Comparison of ENCODE assay signal across 27 cellular contexts in genomic region chr17:33602981-33603380, GRCh38.
DNase-seq lines count a peak whose midpoint lies in the region; ATAC-seq, FAIRE-seq and TF ChIP-seq lines count a peak whose summit lies in the region.
"Had no signal": no experiment of that assay in that cellular context is flagged by ENCODE, and none has a peak within 500 bp of the region (broad histone marks: within the 10 kb centered on the region; RNA-seq: fewer than 3 reads in every experiment).

No MANE protein-coding gene starts in this region.

- no peaks in the 10 kb centered on the region for H3K4me1 ChIP-seq in K562 (replicated peaks in 1 of 2; ENCODE audit: control insufficient read depth in 2 of 2, insufficient read depth in 2 of 2, low read length in 2 of 2)
- H3K4me1 ChIP-seq: pancreas, testis, uterus had no signal

- no peak for ATAC-seq in K562
- ATAC-seq: left lobe of liver; naive thymus-derived CD8-positive, alpha-beta T cell; right cardiac atrium; T-helper 17 cell had no signal

- no peaks in the 10 kb centered on the region for H4K20me1 ChIP-seq in K562 (replicated peaks; ENCODE audit: control insufficient read depth, insufficient read depth, low read length)

- TF ChIP-seq RAD21 in K562 (CRISPR knock-in tag; conservative IDR thresholded peaks at IDR 0.05 in 1 of 2, IDR thresholded peaks at IDR 0.05 in 1 of 2): no peak

- H3K79me2 ChIP-seq in K562 (ENCODE audit: control insufficient read depth, insufficient read depth, low read length): no peaks in the 10 kb centered on the region

- H3K9ac ChIP-seq in K562 (ENCODE audit: insufficient read depth in 1 of 2, low read depth in 2 of 2, low read length in 2 of 2): no peak overlapping the region
- H3K9ac ChIP-seq: KMS-11 had no signal

- no peak overlapping the region for H3K4me3 ChIP-seq in GM12865 (ENCODE audit: low read depth, low read length)
- H3K4me3 ChIP-seq in K562: no peak overlapping the region
- H3K4me3 ChIP-seq: cardiac muscle cell, pancreas, testis, uterus had no signal

- no peaks in the 10 kb centered on the region for H3K9me3 ChIP-seq in K562 (replicated peaks; ENCODE audit: control insufficient read depth, insufficient read depth, low read depth, low read length)
- H3K9me3 ChIP-seq: pancreas, testis, uterus had no signal

- in situ Hi-C loops in K562 (cut with MboI): no loop called here

- no peak for FAIRE-seq in K562 (lab: Jason Lieb, UNC)
- FAIRE-seq: D721Med, endothelial cell of umbilical vein, G401.6, pancreas had no signal

- TF ChIP-seq EP300 in K562 (IDR thresholded peaks at IDR 0.05; ENCODE audit: low read length): no peak

- H3K9me1 ChIP-seq in K562 (ENCODE audit: control insufficient read depth, insufficient read depth, low read length): no peaks in the 10 kb centered on the region

- no peaks in the 10 kb centered on the region for H3K36me3 ChIP-seq in K562 (ENCODE audit: control insufficient read depth, insufficient read depth, low read length)
- H3K36me3 ChIP-seq: cardiac muscle cell, pancreas, uterus had no signal

- DNase-seq in Ammon's horn (ENCODE audit: low spot score) (peak; percentile 28), GM12865 (ENCODE audit: low read depth) (peak; percentile 17), K562 (ENCODE audit: extremely low read depth in 1 of 4, low spot score in 3 of 4) (no peak), left kidney (ENCODE audit: low read depth, low spot score) (peak; percentile 75), HCEC 1CT (no peak), CD1c-positive myeloid dendritic cell (ENCODE audit: extremely low spot score) (no peak), KG1 (lab: John Stamatoyannopoulos, UW) (no peak)
- DNase-seq: activated CD4-positive, alpha-beta T cell treated with anti-CD3 and anti-CD28 coated beads for 48 hours; CD4-positive, CD25-positive, alpha-beta regulatory T cell; cortex of kidney; midbrain; NCI-H1436 treated with DMSO at 0.1 percent for 48 hours; pancreas; right cardiac atrium; stimulated activated CD4-positive, alpha-beta T cell treated with anti-CD3 and anti-CD28 coated beads, Interleukin-12 subunit alpha, Interleukin-12 subunit beta, amount 100 ng/mL, for 4 hours; stimulated activated CD4-positive, alpha-beta T cell treated with anti-CD3 and anti-CD28 coated beads, Interleukin-4, amount 100 ng/mL, for 4 hours; stimulated activated naive CD4-positive, alpha-beta T cell treated with Interleukin-2 at 50 U/mL for 16 hours; T-helper 17 cell; testis; uterus had no signal

- no peak for TF ChIP-seq CTCF in GM12865 (IDR thresholded peaks at IDR 0.05; ENCODE audit: insufficient read depth, low read depth, low read length, missing control alignments)
- no peak for TF ChIP-seq CTCF in K562 (IDR thresholded peaks at IDR 0.05 in 2 of 3, conservative IDR thresholded peaks at IDR 0.05 in 1 of 3; ENCODE audit: insufficient read depth in 2 of 3, low read depth in 1 of 3, low read length in 3 of 3)

- WGBS in K562 (ENCODE audit: insufficient coverage, low coverage, missing lambda C conversion rate): 0% methylated on average over 1 of the region's 1 CpG

- H3K4me2 ChIP-seq in K562 (ENCODE audit: insufficient read depth, low read length): no peak overlapping the region
- H3K4me2 ChIP-seq: KMS-11 had no signal

- CTCF ChIA-PET in K562 (lab: Yijun Ruan, JAX; ENCODE audit: low intra/inter-chr PET ratio): no interaction called here

- intact Hi-C loops in K562 (cut with micrococcal nuclease): no loop called here

- H3K27ac ChIP-seq in K562 (ENCODE audit: extremely low read depth, low read depth, low read length): no peak overlapping the region
- H3K27ac ChIP-seq: cardiac muscle cell, KMS-11, pancreas, testis, uterus had no signal

- no peak overlapping the region for H2AFZ ChIP-seq in K562 (ENCODE audit: low read depth, low read length)

- no peak for TF ChIP-seq POLR2A in K562 (conservative IDR thresholded peaks at IDR 0.05)

- H3K27me3 ChIP-seq in K562 (ENCODE audit: control insufficient read depth in 2 of 2, insufficient read depth in 2 of 2, low read length in 2 of 2): peaks cover 2 to 19% of the 10 kb centered on the region in 2 experiments; a peak in 3 of 5 replicates
- H3K27me3 ChIP-seq: cardiac muscle cell, pancreas, testis, uterus had no signal

- BruUV-seq in K562 (replicated peaks; lab: Mats Ljungman, UMichigan): no TSS peak

- POLR2A ChIA-PET in K562 (lab: Yijun Ruan, JAX): interaction anchor here (0.6 kb wide), 1 partner anchor 260 kb away, joined by 3 read pairs; no protein-coding TSS in a partner anchor

TF ChIP-seq in K562, 482 proteins besides CTCF, POLR2A, EP300 and RAD21:
- no peak for TF ChIP-seq ATF1 (CRISPR knock-in tag; IDR thresholded peaks at IDR 0.05)
- no peak for TF ChIP-seq ATF1 (tag; IDR thresholded peaks at IDR 0.05)
- TF ChIP-seq RFX1 (IDR thresholded peaks at IDR 0.05): peak; percentile 85

Comparison
In these comparisons a context has a peak if more than half of its experiments do, and no peak if none do; other contexts are left out.
1. DNase-seq: peak in Ammon's horn (single experiment), GM12865 (single experiment) and left kidney (single experiment); none in K562 (0 of 4), HCEC 1CT (single experiment), CD1c-positive myeloid dendritic cell (single experiment) and KG1 (single experiment).